8 cellular contexts compared by ENCODE assay signal in the genomic region with DNA sequence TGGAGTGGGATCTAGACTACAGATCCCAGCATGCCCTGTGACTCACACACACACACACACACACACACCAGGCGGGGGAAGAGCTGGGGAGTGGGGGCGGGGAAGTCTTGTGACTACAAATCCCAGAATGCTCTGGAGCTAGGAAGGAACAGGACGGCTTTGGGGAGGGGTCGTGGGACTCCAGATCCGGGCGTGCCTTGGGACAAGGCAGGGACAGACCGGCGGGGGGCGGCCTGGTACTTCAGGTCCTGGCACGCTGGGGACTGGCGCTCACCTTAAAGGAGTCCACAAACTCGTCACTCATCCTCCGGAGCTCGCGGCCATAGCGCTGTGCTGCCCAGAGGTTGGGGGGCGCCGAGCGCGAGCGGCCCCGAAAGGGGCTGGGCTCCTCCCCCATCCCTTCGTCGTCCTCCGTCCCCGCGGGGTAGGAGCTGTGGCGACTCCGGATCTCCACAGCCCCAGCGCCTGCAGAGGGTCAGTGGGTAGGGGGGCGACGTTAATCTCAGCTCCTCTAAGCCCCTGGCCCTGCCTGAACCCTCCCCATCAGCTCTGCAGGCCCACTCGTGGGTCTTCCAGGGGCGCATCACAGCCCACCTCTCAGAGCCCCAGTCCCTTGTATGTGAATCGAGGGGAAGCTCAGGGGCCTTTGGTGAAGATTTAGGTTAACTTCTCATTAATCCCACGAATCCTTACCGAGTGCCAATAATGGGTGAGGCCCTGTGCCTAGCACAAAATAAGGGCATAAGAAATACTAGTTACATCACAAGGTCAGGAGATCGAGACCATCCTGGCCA. TPM values are rescaled to one million over a fixed set of nuclear protein-coding genes. Genes with fewer than 3 reads are reported as not detected.
DNase-seq lines count a peak whose midpoint lies in the region; ATAC-seq and TF ChIP-seq lines count a peak whose summit lies in the region.

No MANE protein-coding gene starts in this region.

- H3K9me3 ChIP-seq in mammary epithelial cell (replicated peaks; ENCODE audit: insufficient read depth, low read length) = no peaks in the 10 kb centered on the region

- no peaks in the 10 kb centered on the region for H3K27me3 Mint-ChIP-seq in WTC11 (ENCODE audit: low read depth)

- no peak for TF ChIP-seq CTCF in AG04449 (IDR thresholded peaks at IDR 0.05; ENCODE audit: insufficient read depth, low read length, missing control alignments)
- TF ChIP-seq CTCF in WTC11 (IDR thresholded peaks at IDR 0.05) = no peak
- peak in 1 of 2 donors; percentile 22 for TF ChIP-seq CTCF in mammary epithelial cell (conservative IDR thresholded peaks at IDR 0.05 in 1 of 2, IDR thresholded peaks at IDR 0.05 in 1 of 2; ENCODE audit: extremely low read depth in 1 of 2, insufficient read depth in 1 of 2, low read depth in 1 of 2, low read length in 2 of 2)

- intact Hi-C loops in mammary epithelial cell (cut with micrococcal nuclease) = no loop called here

- peaks cover 5% of the 10 kb centered on the region for H3K36me3 Mint-ChIP-seq in WTC11

- H4K20me1 ChIP-seq in mammary epithelial cell (ENCODE audit: insufficient read depth, low read length) = no peaks in the 10 kb centered on the region

- H3K9ac ChIP-seq in mammary epithelial cell (ENCODE audit: insufficient read depth, low read length) = no peak overlapping the region

- H3K4me3 ChIP-seq in AG04449 (ENCODE audit: low read depth, low read length) (peak overlapping the region; percentile 68), mammary epithelial cell (replicated peaks in 1 of 3; ENCODE audit: insufficient read depth in 1 of 3, low read depth in 2 of 3, low read length in 3 of 3) (peak overlapping the region; percentile 54 to 72 (median 64)), skin epidermis (peak overlapping the region; percentile 43 to 71 (median 59))

- H3K79me2 ChIP-seq in mammary epithelial cell (ENCODE audit: insufficient read depth, low read length) = peaks cover 8% of the 10 kb centered on the region

- peaks cover 34% of the 10 kb centered on the region for H3K4me1 Mint-ChIP-seq in WTC11

- in situ Hi-C loops in mammary epithelial cell (cut with MboI; ENCODE audit: low sequenced_read_pairs in 2 of 2) = no loop called here

- 6% methylated on average over 11 of the region's 38 CpGs for WGBS in mammary epithelial cell (ENCODE audit: low coverage, missing lambda C conversion rate)

- peak overlapping the region; percentile 72 for H2AFZ ChIP-seq in mammary epithelial cell (ENCODE audit: low read depth, low read length)

- H3K4me1 ChIP-seq in mammary epithelial cell (ENCODE audit: insufficient read depth, low read length) = peaks cover 49% of the 10 kb centered on the region

- H3K4me3 Mint-ChIP-seq in WTC11 = peak overlapping the region; percentile 83

- H3K27ac Mint-ChIP-seq in WTC11 = peak overlapping the region; percentile 92

- TSS peak; percentile 86 for BruUV-seq in mammary epithelial cell (replicated peaks; lab: Mats Ljungman, UMichigan)

- DNase-seq in AG04449 (ENCODE audit: low read depth, low spot score) (peak; percentile 82), NCI-H2227 treated with DMSO at 0.1 percent for 48 hours (lab: John Stamatoyannopoulos, UW) (peak; percentile 86), WTC11 (ENCODE audit: low spot score) (peak; percentile 92), mammary epithelial cell (peak; percentile 85), iPS-NIHi7 (ENCODE audit: extremely low spot score) (peak; percentile 81)

- ATAC-seq in GM21723 (IDR thresholded peaks at IDR 0.05; ENCODE audit: unreplicated experiment) (peak; percentile 20), WTC11 (peak; percentile 37), GM18511 (IDR thresholded peaks at IDR 0.05; ENCODE audit: unreplicated experiment) (no peak)

- H3K27ac ChIP-seq in mammary epithelial cell (ENCODE audit: insufficient read depth, low read depth, low read length) = peak overlapping the region; percentile 61
- peak overlapping the region; percentile 45 to 96 (median 92) for H3K27ac ChIP-seq in skin epidermis

- peak overlapping the region; percentile 90 for H3K4me2 ChIP-seq in mammary epithelial cell (ENCODE audit: insufficient read depth, low read depth, low read length)

- H3K9me3 Mint-ChIP-seq in WTC11 = no peaks in the 10 kb centered on the region

- H3K27me3 ChIP-seq in mammary epithelial cell (ENCODE audit: insufficient read depth, low read length) = no peaks in the 10 kb centered on the region

- CTCF ChIA-PET in AG04449 (lab: Yijun Ruan, JAX) (interaction anchor here (0.7 to 15.2 kb wide), 5 partner anchors 12 to 87 kb away, joined by 4 to 224 read pairs (median 26); partner anchors contain the start of genes BAD, CATSPERZ, GPR137 and PLCB3), WTC11 (lab: Charles Lee) (interaction anchor here (0.6 to 6.2 kb wide), 22 partner anchors 8 to 378 kb away, joined by 3 to 75 read pairs (median 7); partner anchors contain the start of genes BAD, ESRRA, FKBP2 and GPR137), mammary epithelial cell (lab: Charles Lee; ENCODE audit: low non-redundant PET) (interaction anchor here (0.5 to 1.5 kb wide), 3 partner anchors 29 to 60 kb away, joined by 3 to 5 read pairs (median 4); no protein-coding TSS in a partner anchor)

- dilution Hi-C loops in mammary epithelial cell (cut with HindIII; ENCODE audit: low sequenced_read_pairs) = loop anchor here (5.0 to 10.0 kb wide), 2 partner anchors 36 to 443 kb away; partner anchors contain the start of gene ESRRA

- POLR2A ChIA-PET in AG04449 (lab: Yijun Ruan, JAX) = interaction anchor here (0.6 to 5.5 kb wide), 17 partner anchors 12 to 83 kb away, joined by 3 to 61 read pairs (median 5); partner anchors contain the start of genes BAD, ESRRA, FKBP2 and GPR137
- POLR2A ChIA-PET in WTC11 (lab: Charles Lee) = interaction anchor here (0.6 to 3.9 kb wide), 11 partner anchors 13 to 272 kb away, joined by 3 to 25 read pairs (median 5); partner anchors contain the start of genes BAD, ESRRA, PLCB3 and PPP1R14B

- H3K36me3 ChIP-seq in mammary epithelial cell (ENCODE audit: insufficient read depth, low read length) = no peaks in the 10 kb centered on the region

TF ChIP-seq in WTC11, 78 proteins besides CTCF, POLR2A, EP300 and RAD21 (continues in another document):
- TF ChIP-seq IRF1 (CRISPR knock-in tag; IDR thresholded peaks at IDR 0.05) (no peak), MXD4 (CRISPR knock-in tag; IDR thresholded peaks at IDR 0.05; ENCODE audit: borderline replicate concordance) (no peak), NFE2L1 (CRISPR knock-in tag; IDR thresholded peaks at IDR 0.05) (no peak), ZNF416 (CRISPR knock-in tag; IDR thresholded peaks at IDR 0.05) (0 out of 2 replicates have a peak, but pooled peaks have one; percentile 30), ZNF219 (CRISPR knock-in tag; IDR thresholded peaks at IDR 0.05; ENCODE audit: borderline replicate concordance) (no peak), SP1 (CRISPR knock-in tag; conservative IDR thresholded peaks at IDR 0.05) (peak; percentile 57), FOXJ3 (CRISPR knock-in tag; IDR thresholded peaks at IDR 0.05; ENCODE audit: borderline replicate concordance) (no peak), JUN (CRISPR knock-in tag; IDR thresholded peaks at IDR 0.05) (no peak), HMGA2 (CRISPR knock-in tag; IDR thresholded peaks at IDR 0.05) (no peak), GTF2I (CRISPR knock-in tag; conservative IDR thresholded peaks at IDR 0.05) (no peak), ZNF396 (CRISPR knock-in tag; IDR thresholded peaks at IDR 0.05; ENCODE audit: borderline replicate concordance) (no peak), TEAD1 (CRISPR knock-in tag; IDR thresholded peaks at IDR 0.05) (no peak), TP53 (CRISPR knock-in tag; IDR thresholded peaks at IDR 0.05) (no peak), ZNF671 (CRISPR knock-in tag; IDR thresholded peaks at IDR 0.05) (no peak)
- TF ChIP-seq, protein P1, sequence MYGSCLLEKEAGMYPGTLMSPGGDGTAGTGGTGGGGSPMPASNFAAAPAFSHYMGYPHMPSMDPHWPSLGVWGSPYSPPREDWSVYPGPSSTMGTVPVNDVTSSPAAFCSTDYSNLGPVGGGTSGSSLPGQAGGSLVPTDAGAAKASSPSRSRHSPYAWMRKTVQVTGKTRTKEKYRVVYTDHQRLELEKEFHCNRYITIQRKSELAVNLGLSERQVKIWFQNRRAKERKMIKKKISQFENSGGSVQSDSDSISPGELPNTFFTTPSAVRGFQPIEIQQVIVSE (CRISPR knock-in tag; IDR thresholded peaks at IDR 0.05; ENCODE audit: borderline replicate concordance) = no peak

RNA-seq across cellular contexts. Expression of gene BAD, which starts 12.9 kb away (rescaled TPM):
- total RNA-seq in WTC11 (2021) = 30.5 to 34.7 TPM (median 31.3 TPM) in 3 replicates
- 10 to 100 TPM; 52.2 to 54.9 TPM for total RNA-seq in mammary epithelial cell
- polyA plus RNA-seq in mammary epithelial cell = 58.5 TPM
- polyA minus RNA-seq in mammary epithelial cell = 11.9 TPM

RNA-seq across cellular contexts. Expression of gene GPR137, which starts 14.1 kb away (rescaled TPM):
- total RNA-seq in WTC11 (2021) (51.1 to 53.8 TPM (median 51.8 TPM) in 3 replicates), mammary epithelial cell (10 to 100 TPM in 1 of 2 donors, 1 to 10 TPM in 1; 4.7 to 35.3 TPM)
- polyA plus RNA-seq in mammary epithelial cell = 12.4 TPM
- 32.6 TPM for polyA minus RNA-seq in mammary epithelial cell

RNA-seq across cellular contexts. Expression of gene KCNK4, which starts 19.6 kb away (rescaled TPM):
- total RNA-seq in WTC11 (2021) (0.25 to 0.74 TPM (median 0.48 TPM) in 3 replicates), mammary epithelial cell (not detected)
- polyA plus RNA-seq in mammary epithelial cell = not detected
- not detected for polyA minus RNA-seq in mammary epithelial cell

RNA-seq across cellular contexts. Expression of gene PLCB3, which starts 20.2 kb away (rescaled TPM):
- 80.0 to 97.4 TPM (median 82.2 TPM) in 3 replicates for total RNA-seq in WTC11 (2021)
- total RNA-seq in mammary epithelial cell = 10 to 100 TPM; 48.5 to 67.9 TPM
- polyA plus RNA-seq in mammary epithelial cell = 42.2 TPM
- polyA minus RNA-seq in mammary epithelial cell = 78.5 TPM

RNA-seq across cellular contexts. Expression of gene PPP1R14B, which starts 24.8 kb away (rescaled TPM):
- total RNA-seq in WTC11 (2021) (435 to 471 TPM (median 458 TPM) in 3 replicates), mammary epithelial cell (100 to 1,000 TPM; 118 to 362 TPM)
- polyA plus RNA-seq in mammary epithelial cell = 265 TPM
- polyA minus RNA-seq in mammary epithelial cell = 190 TPM
